9 cellular contexts compared by ENCODE assay signal in the genomic region with DNA sequence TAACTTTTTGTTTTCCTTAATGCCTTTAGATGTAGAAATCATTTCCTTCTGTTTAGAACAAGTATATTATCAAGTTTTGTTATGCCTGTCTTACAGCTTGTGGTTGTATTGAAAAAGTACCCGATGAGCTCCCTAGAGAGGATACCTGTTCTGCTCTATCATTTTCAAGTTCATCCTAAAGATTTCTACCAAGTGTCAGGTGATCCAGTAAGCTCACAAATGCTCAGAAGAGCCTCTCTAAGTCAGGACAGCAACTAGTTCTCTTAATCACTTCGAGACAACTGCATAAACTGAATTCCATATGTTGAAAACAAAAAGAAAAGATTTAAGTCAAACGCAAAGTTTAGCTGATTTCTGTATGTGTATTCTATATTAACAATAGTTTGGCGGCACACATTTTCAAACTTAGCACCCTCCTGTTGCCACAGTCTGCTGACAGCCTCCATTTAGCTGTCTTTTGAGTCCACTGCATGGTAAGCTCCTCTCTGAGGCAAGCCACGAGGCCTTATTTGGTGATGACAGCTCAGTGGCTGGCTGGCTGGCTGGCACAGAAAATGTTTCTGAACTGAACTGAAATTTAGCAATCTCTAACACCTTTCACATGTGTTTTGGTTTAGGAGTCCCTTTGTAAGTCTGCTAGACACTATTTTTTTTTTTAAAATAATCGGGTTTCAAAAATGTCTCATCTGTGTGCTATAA. TPM values are rescaled to one million over a fixed set of nuclear protein-coding genes. Genes with fewer than 3 reads are reported as not detected.
DNase-seq lines count a peak whose midpoint lies in the region; TF ChIP-seq lines count a peak whose summit lies in the region.
"Had no signal": no experiment of that assay in that cellular context is flagged by ENCODE, and none has a peak within 500 bp of the region (broad histone marks: within the 10 kb centered on the region; RNA-seq: fewer than 3 reads in every experiment).

No MANE protein-coding gene starts in this region.

- H3K4me3 ChIP-seq in mammary epithelial cell (replicated peaks in 1 of 3; ENCODE audit: insufficient read depth in 1 of 3, low read depth in 2 of 3, low read length in 3 of 3) = no peak overlapping the region
- no peak overlapping the region for H3K4me3 ChIP-seq in epithelial cell of esophagus (ENCODE audit: low read length)
- no peak overlapping the region for H3K4me3 ChIP-seq in muscle layer of duodenum (ENCODE audit: low read depth in 1 of 2, low read length in 2 of 2)

- peaks cover 37% of the 10 kb centered on the region for H3K4me1 Mint-ChIP-seq in MCF 10A (ENCODE audit: insufficient read depth, unreplicated experiment)

- 78% methylated on average over 5 of the region's 6 CpGs for WGBS in mammary epithelial cell (ENCODE audit: low coverage, missing lambda C conversion rate)

- peaks cover 90% of the 10 kb centered on the region for H3K79me2 ChIP-seq in mammary epithelial cell (ENCODE audit: insufficient read depth, low read length)

- in situ Hi-C loops in mammary epithelial cell (cut with MboI; ENCODE audit: low sequenced_read_pairs in 2 of 2) = no loop called here

- peaks cover 4% of the 10 kb centered on the region for H3K36me3 ChIP-seq in mammary epithelial cell (ENCODE audit: insufficient read depth, low read length)
- no peaks in the 10 kb centered on the region for H3K36me3 ChIP-seq in muscle layer of duodenum (ENCODE audit: control insufficient read depth in 1 of 2, insufficient read depth in 2 of 2, low read length in 2 of 2)

- peak overlapping the region; percentile 94 for H3K27ac Mint-ChIP-seq in MCF 10A (ENCODE audit: low read depth, unreplicated experiment)
- H3K27ac Mint-ChIP-seq: activated naive CD4-positive, alpha-beta T cell treated with anti-CD3 and anti-CD28 coated beads, Interleukin-2, amount 50 U/mL, for 72 hours had no signal

- no peak overlapping the region for H2AFZ ChIP-seq in mammary epithelial cell (ENCODE audit: low read depth, low read length)

- H3K27ac ChIP-seq in mammary epithelial cell (ENCODE audit: insufficient read depth, low read depth, low read length) = no peak overlapping the region
- peak overlapping the region; percentile 53 for H3K27ac ChIP-seq in muscle layer of duodenum (ENCODE audit: low read length)

- H3K27me3 ChIP-seq in mammary epithelial cell (ENCODE audit: insufficient read depth, low read length) = no peaks in the 10 kb centered on the region
- no peaks in the 10 kb centered on the region for H3K27me3 ChIP-seq in muscle layer of duodenum (ENCODE audit: low read depth, low read length)

- BruUV-seq in MCF 10A (replicated peaks; lab: Mats Ljungman, UMichigan) (no TSS peak), mammary epithelial cell (replicated peaks; lab: Mats Ljungman, UMichigan) (no TSS peak)

- no peak overlapping the region for H3K9ac ChIP-seq in mammary epithelial cell (ENCODE audit: insufficient read depth, low read length)

- dilution Hi-C loops in mammary epithelial cell (cut with HindIII; ENCODE audit: low sequenced_read_pairs) = no loop called here

- TF ChIP-seq CTCF in MCF 10A (IDR thresholded peaks at IDR 0.05; ENCODE audit: unreplicated experiment) (no peak), mammary epithelial cell (conservative IDR thresholded peaks at IDR 0.05 in 1 of 2, IDR thresholded peaks at IDR 0.05 in 1 of 2; ENCODE audit: extremely low read depth in 1 of 2, insufficient read depth in 1 of 2, low read depth in 1 of 2, low read length in 2 of 2) (no peak), epithelial cell of esophagus (IDR thresholded peaks at IDR 0.05; ENCODE audit: insufficient read depth, low read depth, low read length, missing control alignments) (no peak)

- no peak overlapping the region for H3K4me2 ChIP-seq in mammary epithelial cell (ENCODE audit: insufficient read depth, low read depth, low read length)

- intact Hi-C loops in MCF 10A (cut with micrococcal nuclease) (no loop called here), mammary epithelial cell (cut with micrococcal nuclease) (loop anchor here (1.0 kb wide), 1 partner anchor 10 kb away; no protein-coding TSS in a partner anchor)

- H3K9me3 ChIP-seq in mammary epithelial cell (replicated peaks; ENCODE audit: insufficient read depth, low read length) = no peaks in the 10 kb centered on the region
- H3K9me3 ChIP-seq in muscle layer of duodenum (ENCODE audit: control insufficient read depth in 1 of 2, low read length in 2 of 2) = no peaks in the 10 kb centered on the region

- POLR2A ChIA-PET in MCF 10A (lab: Yijun Ruan, JAX) = interaction anchor here (0.7 to 2.0 kb wide), 16 partner anchors 9 to 598 kb away, joined by 3 to 22 read pairs (median 4); a partner anchor contains a TSS

- peaks cover 31% of the 10 kb centered on the region for H3K36me3 Mint-ChIP-seq in MCF 10A (ENCODE audit: insufficient read depth, unreplicated experiment)

- DNase-seq in MCF 10A (ENCODE audit: unreplicated experiment) (peak; percentile 65), mammary epithelial cell (no peak), epithelial cell of esophagus (ENCODE audit: low read depth) (peak; percentile 57), retina (no peak), NCI-H2196 (lab: John Stamatoyannopoulos, UW; ENCODE audit: unreplicated experiment) (no peak), MV-4-11 (lab: John Stamatoyannopoulos, UW) (no peak)
- no peak for DNase-seq in activated CD4-positive, alpha-beta T cell treated with anti-CD3 and anti-CD28 coated beads, Interleukin-2, amount 50 U/mL, for 1 hour

- no peaks in the 10 kb centered on the region for H3K27me3 Mint-ChIP-seq in MCF 10A (ENCODE audit: insufficient read depth, unreplicated experiment)

- H3K9me3 Mint-ChIP-seq in MCF 10A (ENCODE audit: unreplicated experiment) = no peaks in the 10 kb centered on the region

- CTCF ChIA-PET in MCF 10A (lab: Yijun Ruan, JAX) = interaction anchor here (0.6 to 0.8 kb wide), 4 partner anchors 10 to 537 kb away, joined by 3 to 4 read pairs (median 3); no protein-coding TSS in a partner anchor
- CTCF ChIA-PET in mammary epithelial cell (lab: Charles Lee; ENCODE audit: low non-redundant PET) = no interaction called here

- H3K4me1 ChIP-seq in mammary epithelial cell (ENCODE audit: insufficient read depth, low read length) (peaks cover 14% of the 10 kb centered on the region), muscle layer of duodenum (ENCODE audit: control insufficient read depth in 1 of 2, insufficient read depth in 2 of 2, low read length in 2 of 2) (peaks cover 0 to 12% of the 10 kb centered on the region in 2 donors)

- peak overlapping the region; percentile 27 for H3K4me3 Mint-ChIP-seq in MCF 10A (ENCODE audit: unreplicated experiment)

- no peaks in the 10 kb centered on the region for H4K20me1 ChIP-seq in mammary epithelial cell (ENCODE audit: insufficient read depth, low read length)

RNA-seq across cellular contexts. Expression of a gene that starts 59.4 kb away (rescaled TPM):
- total RNA-seq in MCF 10A (2022) (91.0 and 140 TPM in 2 replicates), mammary epithelial cell (100 to 1,000 TPM; 312 to 708 TPM)
- 140 TPM for polyA plus RNA-seq in mammary epithelial cell
- polyA minus RNA-seq in mammary epithelial cell = 473 TPM
- total RNA-seq: activated naive CD4-positive, alpha-beta T cell treated with anti-CD3 and anti-CD28 coated beads, Interleukin-2, amount 50 U/mL, for 72 hours had no signal

Comparison
In these comparisons a context has a peak if more than half of its experiments do, and no peak if none do; other contexts are left out.
1. DNase-seq: peak in MCF 10A (single experiment) and epithelial cell of esophagus (single experiment); none in mammary epithelial cell (single experiment), activated CD4-positive, alpha-beta T cell treated with anti-CD3 and anti-CD28 coated beads, Interleukin-2, amount 50 U/mL, for 1 hour (single experiment), retina (single experiment), NCI-H2196 (single experiment) and MV-4-11 (single experiment).